ENCODE assay signal across 31 cellular contexts in the genomic region with DNA sequence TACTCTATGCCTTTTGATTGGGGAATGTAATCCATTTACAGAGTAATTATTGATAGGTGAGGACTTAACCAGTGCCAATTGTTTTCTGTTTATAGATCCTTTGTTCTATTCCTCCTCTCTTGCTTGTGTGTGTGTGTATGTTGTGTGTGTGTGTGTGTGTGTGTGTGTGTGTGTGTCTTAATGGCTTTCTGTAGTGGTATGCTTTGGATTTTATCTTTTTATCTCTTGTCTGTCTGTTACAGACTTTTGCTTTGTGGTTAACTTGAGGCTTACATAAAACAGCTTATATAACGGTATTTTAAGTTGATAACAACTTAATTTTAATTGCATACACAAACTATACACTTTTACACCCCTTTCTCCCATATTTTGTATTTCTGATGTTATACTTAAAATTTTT.
"Had no signal": no experiment of that assay in that cellular context is flagged by ENCODE, and none has a peak within 500 bp of the region (broad histone marks: within the 10 kb centered on the region; RNA-seq: fewer than 3 reads in every experiment).

No MANE protein-coding gene starts in this region.

- H3K27me3 ChIP-seq: adrenal gland, body of pancreas, breast epithelium had no signal

- DNase-seq: activated B cell treated with CpG ODN at 0.5 μM for 24 hours; activated CD4-positive, alpha-beta memory T cell treated with anti-CD3 and anti-CD28 coated beads for 36 hours; activated CD4-positive, alpha-beta T cell treated with anti-CD3 and anti-CD28 coated beads for 4 hours; activated CD4-positive, alpha-beta T cell treated with anti-CD3 and anti-CD28 coated beads, Interleukin-2, amount 50 U/mL, for 1 hour; activated CD4-positive, CD25-positive, alpha-beta regulatory T cell treated with anti-CD3 and anti-CD28 coated beads, Interleukin-2, amount 50 U/mL, for 72 hours; activated CD8-positive, alpha-beta memory T cell treated with anti-CD3 and anti-CD28 coated beads, Interleukin-2, amount 50 U/mL, for 4 hours; activated gamma-delta T cell treated with Interleukin-2 at 50 U/mL for 16 hours; activated naive CD4-positive, alpha-beta T cell treated with anti-CD3 and anti-CD28 coated beads for 36 hours; activated T-cell treated with anti-CD3 and anti-CD28 coated beads for 4 hours; activated T-cell treated with anti-CD3 and anti-CD28 coated beads, Interleukin-2, amount 50 U/mL, for 4 hours; adrenal gland; body of pancreas; NCI-H1105; NCI-H1417 treated with DMSO at 0.1 percent for 48 hours; NCI-H187 treated with DMSO at 0.1 percent for 48 hours; NCI-H2081; NCI-H2171 treated with DMSO at 0.1 percent for 48 hours; NCI-H2227 treated with DMSO at 0.1 percent for 48 hours; NCI-H446; NCI-H510A treated with DMSO at 0.1 percent for 48 hours; NK-92 treated with Interleukin-12 subunit alpha and Interleukin-12 subunit beta, amount 100 ng/mL, for 24 hours; SIG-M5; SW 1271; T1000 had no signal

- ATAC-seq: activated naive CD4-positive, alpha-beta T cell treated with anti-CD3 and anti-CD28 coated beads, Interleukin-2, amount 50 U/mL, for 72 hours; activated T-cell treated with anti-CD3 and anti-CD28 coated beads, Interleukin-2, amount 50 U/mL, for 4 hours; body of pancreas; Right ventricle myocardium inferior had no signal

- H3K4me3 ChIP-seq: adrenal gland, body of pancreas, breast epithelium, coronary artery, PC-9 had no signal

- H3K27ac ChIP-seq: adrenal gland, body of pancreas, breast epithelium, coronary artery, PC-9, RWPE1, VCaP had no signal

- H3K4me1 ChIP-seq: adrenal gland, breast epithelium had no signal

- H3K9me3 ChIP-seq: body of pancreas had no signal
